3 cellular contexts compared by ENCODE assay signal in genomic region chr10:46291817-46292572, GRCh38.
TF ChIP-seq lines count a peak whose summit lies in the region.

No MANE protein-coding gene starts in this region.

TF ChIP-seq in SK-N-SH, 30 proteins besides CTCF, POLR2A, EP300 and RAD21:
- TF ChIP-seq USF1 (IDR thresholded peaks at IDR 0.05; ENCODE audit: borderline replicate concordance, low read depth) = no peak
- no peak for TF ChIP-seq USF2 (IDR thresholded peaks at IDR 0.05; ENCODE audit: borderline replicate concordance, low read depth, low read length)
- TF ChIP-seq FOXJ3 (CRISPR knock-in tag; IDR thresholded peaks at IDR 0.05) = no peak
- TF ChIP-seq RCOR1 (IDR thresholded peaks at IDR 0.05; ENCODE audit: low read length) = no peak
- TF ChIP-seq GATA2 (CRISPR knock-in tag; IDR thresholded peaks at IDR 0.05) = no peak
- no peak for TF ChIP-seq CHD2 (IDR thresholded peaks at IDR 0.05; ENCODE audit: low read length, partially characterized antibody)
- TF ChIP-seq IRF3 (IDR thresholded peaks at IDR 0.05; ENCODE audit: low read depth, low read length) = no peak
- no peak for TF ChIP-seq SMC3 (IDR thresholded peaks at IDR 0.05; ENCODE audit: low read depth, low read length)
- no peak for TF ChIP-seq FOXM1 (IDR thresholded peaks at IDR 0.05; ENCODE audit: low read depth)
- no peak for TF ChIP-seq TCF12 (IDR thresholded peaks at IDR 0.05)
- TF ChIP-seq GABPA (IDR thresholded peaks at IDR 0.05; ENCODE audit: low read depth) = no peak
- no peak for TF ChIP-seq MAX (IDR thresholded peaks at IDR 0.05; ENCODE audit: low read depth)
- no peak for TF ChIP-seq RXRA (IDR thresholded peaks at IDR 0.05; ENCODE audit: borderline replicate concordance, low read depth)
- TF ChIP-seq SIN3A (IDR thresholded peaks at IDR 0.05; ENCODE audit: borderline replicate concordance, low read depth, low read length) = no peak

TF ChIP-seq in SK-N-SH treated with all-trans-retinoic acid at 6 μM for 48 hours, 23 proteins besides CTCF, POLR2A, EP300 and RAD21:
- no peak for TF ChIP-seq ZNF70 (CRISPR knock-in tag; IDR thresholded peaks at IDR 0.05)
- no peak for TF ChIP-seq ESRRG (CRISPR knock-in tag; IDR thresholded peaks at IDR 0.05)
- no peak for TF ChIP-seq POU6F1 (CRISPR knock-in tag; IDR thresholded peaks at IDR 0.05; ENCODE audit: borderline replicate concordance, low read depth)
- TF ChIP-seq RARB (CRISPR knock-in tag; IDR thresholded peaks at IDR 0.05) = no peak
- no peak for TF ChIP-seq OSR1 (CRISPR knock-in tag; IDR thresholded peaks at IDR 0.05)
- no peak for TF ChIP-seq ZNF565 (CRISPR knock-in tag; conservative IDR thresholded peaks at IDR 0.05; ENCODE audit: low read depth)
- TF ChIP-seq GLIS3 (CRISPR knock-in tag; IDR thresholded peaks at IDR 0.05) = no peak
- TF ChIP-seq ZNF8 (CRISPR knock-in tag; IDR thresholded peaks at IDR 0.05) = no peak
- TF ChIP-seq PATZ1 (CRISPR knock-in tag; IDR thresholded peaks at IDR 0.05; ENCODE audit: borderline replicate concordance) = no peak
- no peak for TF ChIP-seq SNAI2 (CRISPR knock-in tag; IDR thresholded peaks at IDR 0.05)
- TF ChIP-seq ARNTL (CRISPR knock-in tag; IDR thresholded peaks at IDR 0.05; ENCODE audit: borderline replicate concordance, low read depth) = no peak
- TF ChIP-seq ZFP3 (CRISPR knock-in tag; IDR thresholded peaks at IDR 0.05) = no peak

TF ChIP-seq in K562, 482 proteins besides CTCF, POLR2A, EP300 and RAD21:
- TF ChIP-seq ZNF277 (CRISPR knock-in tag; IDR thresholded peaks at IDR 0.05; ENCODE audit: borderline replicate concordance) = no peak
- no peak for TF ChIP-seq TCF3 (CRISPR knock-in tag; IDR thresholded peaks at IDR 0.05)
- peak; percentile 43; the same call in 1 of the 2 replicates for TF ChIP-seq SPI1 (IDR thresholded peaks at IDR 0.05; ENCODE audit: borderline replicate concordance, low read depth, low read length)
- TF ChIP-seq ZNF584 (CRISPR knock-in tag; IDR thresholded peaks at IDR 0.05; ENCODE audit: low read depth) = no peak
- TF ChIP-seq MTA2 (IDR thresholded peaks at IDR 0.05; ENCODE audit: low read depth) = no peak
- TF ChIP-seq SAFB (IDR thresholded peaks at IDR 0.05; ENCODE audit: borderline replicate concordance, low read depth, low read length) = no peak
